ENCODE assay signal across 20 cellular contexts in genomic region chr5:26572486-26572885, GRCh38.
DNase-seq lines count a peak whose midpoint lies in the region; ATAC-seq and TF ChIP-seq lines count a peak whose summit lies in the region.
"Had no signal": no experiment of that assay in that cellular context is flagged by ENCODE, and none has a peak within 500 bp of the region (broad histone marks: within the 10 kb centered on the region; RNA-seq: fewer than 3 reads in every experiment).

No MANE protein-coding gene starts in this region.

- TF ChIP-seq EP300 in neural cell (conservative IDR thresholded peaks at IDR 0.05; ENCODE audit: poor library complexity, severe bottlenecking) = peak; percentile 18

- H3K79me2 ChIP-seq in neural cell (replicated peaks; ENCODE audit: insufficient read depth, low read length) = no peaks in the 10 kb centered on the region

- no peaks in the 10 kb centered on the region for H3K9me2 ChIP-seq in neural cell (ENCODE audit: insufficient read depth, low read length)

- no peak for TF ChIP-seq RAD21 in neural cell (conservative IDR thresholded peaks at IDR 0.05)

- H3K9me3 ChIP-seq in neural cell (ENCODE audit: low read length) = no peaks in the 10 kb centered on the region
- H3K9me3 ChIP-seq in heart left ventricle = peaks cover 0 to 30% (median 0%) of the 10 kb centered on the region in 12 donors

- H3K36me3 ChIP-seq in neural cell (ENCODE audit: insufficient read depth, low read length) (no peaks in the 10 kb centered on the region), heart left ventricle (no peaks in the 10 kb centered on the region)
- H3K36me3 ChIP-seq: Peyer's patch had no signal

- H3K27me3 ChIP-seq in neural cell (ENCODE audit: insufficient read depth, low read depth, low read length) (no peaks in the 10 kb centered on the region), heart left ventricle (no peaks in the 10 kb centered on the region)
- H3K27me3 ChIP-seq: Peyer's patch had no signal

- H4K20me1 ChIP-seq in neural cell (ENCODE audit: insufficient read depth) = no peaks in the 10 kb centered on the region

- WGBS in heart left ventricle, 4 donors = 36 to 44% (median 41%) methylated on average over 1 of the region's 1 CpG

- H3K4me3 ChIP-seq in neural cell (ENCODE audit: low read length) (no peak overlapping the region), heart left ventricle (no peak overlapping the region)
- H3K4me3 ChIP-seq: Peyer's patch, SK-N-MC had no signal

- no peaks in the 10 kb centered on the region for H3F3A ChIP-seq in neural cell (ENCODE audit: insufficient read depth, low read length, poor library complexity, severe bottlenecking)

- TF ChIP-seq POLR2A in heart left ventricle (IDR thresholded peaks at IDR 0.05) = no peak

- DNase-seq in A172 (ENCODE audit: low spot score) = peak; percentile 13
- DNase-seq in HCEC 1CT = peak; percentile 58
- DNase-seq in RKO (ENCODE audit: low spot score) = peak; percentile 20
- no peak for DNase-seq in NCI-H82 (lab: John Stamatoyannopoulos, UW)
- DNase-seq in NCI-H1048 (lab: John Stamatoyannopoulos, UW) = no peak
- no peak for DNase-seq in heart left ventricle
- DNase-seq: Calu3; CD4-positive, alpha-beta memory T cell; DMS79; NCI-H187; NCI-H2107; NCI-H510A treated with DMSO at 0.1 percent for 48 hours; NCI-H774; Peyer's patch; Right ventricle myocardium superior; T-cell had no signal

- no peak overlapping the region for H2AFZ ChIP-seq in neural cell (ENCODE audit: low read depth, low read length)

- no peak overlapping the region for H3K9ac ChIP-seq in neural cell (ENCODE audit: low read length)

- no peak for ATAC-seq in GM21825 (IDR thresholded peaks at IDR 0.05; ENCODE audit: unreplicated experiment)
- no peak for ATAC-seq in heart left ventricle
- ATAC-seq: HCT116, T-cell had no signal

- intact Hi-C loops in heart left ventricle (cut with DNase I) = no loop called here

- no peak for TF ChIP-seq CTCF in neural cell (IDR thresholded peaks at IDR 0.05; ENCODE audit: poor library complexity, severe bottlenecking)
- no peak for TF ChIP-seq CTCF in heart left ventricle (IDR thresholded peaks at IDR 0.05)

- H3K27ac ChIP-seq in neural cell (ENCODE audit: low read length) = no peak overlapping the region
- no peak overlapping the region for H3K27ac ChIP-seq in heart left ventricle
- H3K27ac ChIP-seq: Peyer's patch, SK-N-MC had no signal

- H3K4me2 ChIP-seq in neural cell (ENCODE audit: low read length) = no peak overlapping the region

- H3K4me1 ChIP-seq in heart left ventricle = no peaks in the 10 kb centered on the region
- H3K4me1 ChIP-seq: Peyer's patch had no signal

TF ChIP-seq in neural cell, 6 proteins besides CTCF, POLR2A, EP300 and RAD21:
- TF ChIP-seq TAF1 (IDR thresholded peaks at IDR 0.05; ENCODE audit: low read depth) (no peak), REST (IDR thresholded peaks at IDR 0.05; ENCODE audit: borderline replicate concordance) (no peak), POLR2AphosphoS5 (IDR thresholded peaks at IDR 0.05) (no peak), MXI1 (conservative IDR thresholded peaks at IDR 0.05; ENCODE audit: poor library complexity, severe bottlenecking) (no peak), SMC3 (conservative IDR thresholded peaks at IDR 0.05; ENCODE audit: poor library complexity) (no peak), EZH2 (IDR thresholded peaks at IDR 0.05; ENCODE audit: borderline replicate concordance, insufficient read depth, low read length, poor library complexity, severe bottlenecking) (no peak)

Comparison
In these comparisons a context has a peak if more than half of its experiments do, and no peak if none do; other contexts are left out.
1. DNase-seq: peak in A172 (single experiment), HCEC 1CT (single experiment) and RKO (single experiment); none in NCI-H82 (single experiment), NCI-H1048 (single experiment) and heart left ventricle (0 of 5).